ENCODE assay signal across 28 cellular contexts in the genomic region with DNA sequence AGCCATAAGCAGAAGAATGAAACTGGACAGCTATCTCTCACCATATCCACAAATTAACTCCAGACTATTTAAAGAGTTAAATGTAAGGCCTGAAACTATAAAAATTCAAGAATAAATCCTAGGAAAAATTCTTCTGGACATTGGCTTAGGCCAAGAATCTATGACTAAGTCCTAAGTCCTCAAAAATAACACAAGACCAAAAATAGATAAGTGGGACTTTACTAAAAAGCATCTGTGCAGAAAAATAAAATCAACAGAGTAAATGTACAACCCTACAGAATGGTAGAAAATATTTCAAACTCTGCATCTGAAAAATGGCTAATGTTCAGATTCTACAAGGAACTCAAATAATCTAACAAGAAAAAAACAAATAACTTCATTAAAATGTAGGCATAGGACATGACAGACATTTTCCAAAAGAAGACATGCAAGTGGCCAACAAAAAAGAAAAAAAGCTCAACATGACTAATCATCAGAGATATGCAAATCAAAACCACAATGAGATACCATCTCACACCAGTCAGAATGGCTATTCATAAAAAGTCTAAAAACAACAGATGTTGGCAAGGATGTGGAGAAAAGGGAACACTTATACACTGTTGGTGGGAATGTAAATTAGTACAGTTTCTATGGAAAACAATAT.
A peak's percentile ranks its signal among the peaks of the same experiment; 100 is the strongest.
DNase-seq lines count a peak whose midpoint lies in the region; ATAC-seq and TF ChIP-seq lines count a peak whose summit lies in the region.
"Had no signal": no experiment of that assay in that cellular context is flagged by ENCODE, and none has a peak within 500 bp of the region (broad histone marks: within the 10 kb centered on the region; RNA-seq: fewer than 3 reads in every experiment).

No MANE protein-coding gene starts in this region.

- H2AFZ ChIP-seq in SK-N-SH (ENCODE audit: low read depth): no peak overlapping the region
- H2AFZ ChIP-seq: hepatocyte had no signal

- H3K36me3 Mint-ChIP-seq in CD8-positive, alpha-beta T cell: no peaks in the 10 kb centered on the region
- H3K36me3 Mint-ChIP-seq in immature natural killer cell: no peaks in the 10 kb centered on the region
- H3K36me3 Mint-ChIP-seq: naive B cell had no signal

- no peak overlapping the region for H3K4me3 ChIP-seq in SK-N-SH (ENCODE audit: low read depth in 2 of 2, low read length in 1 of 2)
- H3K4me3 ChIP-seq in SJSA1: no peak overlapping the region
- no peak overlapping the region for H3K4me3 ChIP-seq in CD8-positive, alpha-beta T cell (ENCODE audit: low read depth, low read length)
- H3K4me3 ChIP-seq: esophagus muscularis mucosa, GM12878, hepatocyte, lower lobe of right lung had no signal

- no peaks in the 10 kb centered on the region for H3K9me3 ChIP-seq in SK-N-SH
- no peaks in the 10 kb centered on the region for H3K9me3 ChIP-seq in SJSA1 (replicated peaks)
- H3K9me3 ChIP-seq in CD8-positive, alpha-beta T cell (ENCODE audit: low read length): no peaks in the 10 kb centered on the region
- H3K9me3 ChIP-seq: esophagus muscularis mucosa, lower lobe of right lung had no signal

- H3K4me2 ChIP-seq in SK-N-SH: no peak overlapping the region
- H3K4me2 ChIP-seq: hepatocyte had no signal

- H3K27me3 ChIP-seq in SK-N-SH (ENCODE audit: insufficient read depth) (no peaks in the 10 kb centered on the region), SJSA1 (replicated peaks) (no peaks in the 10 kb centered on the region; the same call in 1 of the 2 replicates)
- no peaks in the 10 kb centered on the region for H3K27me3 ChIP-seq in CD8-positive, alpha-beta T cell (ENCODE audit: insufficient read depth, low read length)
- H3K27me3 ChIP-seq: esophagus muscularis mucosa, hepatocyte had no signal

- peaks cover 4% of the 10 kb centered on the region for H3K27me3 Mint-ChIP-seq in stimulated activated naive CD8-positive, alpha-beta T cell treated with anti-CD3 and anti-CD28 coated beads, Interleukin-15, amount 100 ng/mL, for 72 hours
- H3K27me3 Mint-ChIP-seq in CD8-positive, alpha-beta T cell (ENCODE audit: low read depth): no peaks in the 10 kb centered on the region
- peaks cover 0 to 3% (median 0%) of the 10 kb centered on the region in 3 donors for H3K27me3 Mint-ChIP-seq in immature natural killer cell (ENCODE audit: low read depth in 3 of 3)
- H3K27me3 Mint-ChIP-seq: naive B cell had no signal

- no peak overlapping the region for H3K27ac Mint-ChIP-seq in stimulated activated naive CD8-positive, alpha-beta T cell treated with anti-CD3 and anti-CD28 coated beads, Interleukin-15, amount 100 ng/mL, for 72 hours
- no peak overlapping the region for H3K27ac Mint-ChIP-seq in CD8-positive, alpha-beta T cell
- H3K27ac Mint-ChIP-seq in immature natural killer cell: no peak overlapping the region
- H3K27ac Mint-ChIP-seq: activated T-helper 2 cell treated with anti-CD3 and anti-CD28 coated beads, Interferon-gamma antibody, Interleukin-2, Interleukin-4, amounts not matched to agents 10 μg/mL and 5 μg/mL and 100 μg/mL, durations not matched to agents 14 hours and 24 hours and 36 hours; naive B cell; T-helper 2 cell treated with Interferon-gamma antibody and Interleukin-4, amounts not matched to agents 5 μg/mL and 100 μg/mL, for 36 hours had no signal

- POLR2A ChIA-PET in SK-N-SH (lab: Yijun Ruan, JAX): no interaction called here
- POLR2A ChIA-PET in CD8-positive, alpha-beta T cell (lab: Charles Lee): no interaction called here

- no peaks in the 10 kb centered on the region for H3K79me2 ChIP-seq in SK-N-SH (ENCODE audit: insufficient read depth)
- H3K79me2 ChIP-seq: hepatocyte had no signal

- 0 out of 2 replicates have a peak, but pooled peaks cover 4% of the 10 kb centered on the region for H3K9me2 ChIP-seq in SK-N-SH

- no peak overlapping the region for H3K9ac ChIP-seq in SK-N-SH

- no peak for TF ChIP-seq CTCF in SK-N-SH (IDR thresholded peaks at IDR 0.05)
- TF ChIP-seq CTCF in CD8-positive, alpha-beta T cell (IDR thresholded peaks at IDR 0.05): no peak

- H3F3A ChIP-seq in SK-N-SH (replicated peaks; ENCODE audit: insufficient read depth): peaks cover 9% of the 10 kb centered on the region

- no peak overlapping the region for H3K4me3 Mint-ChIP-seq in stimulated activated naive CD8-positive, alpha-beta T cell treated with anti-CD3 and anti-CD28 coated beads, Interleukin-15, amount 100 ng/mL, for 72 hours
- no peak overlapping the region for H3K4me3 Mint-ChIP-seq in CD8-positive, alpha-beta T cell
- H3K4me3 Mint-ChIP-seq in immature natural killer cell: no peak overlapping the region
- H3K4me3 Mint-ChIP-seq: naive B cell; T-helper 2 cell treated with Interferon-gamma antibody and Interleukin-4, amounts not matched to agents 5 μg/mL and 100 μg/mL, for 36 hours had no signal

- H3K27ac ChIP-seq in SK-N-SH (ENCODE audit: low read depth in 2 of 2, low read length in 1 of 2) (peak overlapping the region in 1 of 2 experiments; percentile 41; a peak in 2 of 4 replicates), SJSA1 (peak overlapping the region; percentile 21; the same call in 1 of the 2 replicates)
- no peak overlapping the region for H3K27ac ChIP-seq in CD8-positive, alpha-beta T cell (ENCODE audit: low read depth, low read length)
- H3K27ac ChIP-seq: esophagus muscularis mucosa, hepatocyte, lower lobe of right lung had no signal

- intact Hi-C loops in CD8-positive, alpha-beta T cell (cut with DNase I, micrococcal nuclease): no loop called here

- no peak for TF ChIP-seq RAD21 in SK-N-SH (IDR thresholded peaks at IDR 0.05; ENCODE audit: low read length)

- H3K4me1 ChIP-seq in SK-N-SH (ENCODE audit: control insufficient read depth in 1 of 2, insufficient read depth in 2 of 2, low read depth in 1 of 2, low read length in 1 of 2) (no peaks in the 10 kb centered on the region), SJSA1 (replicated peaks) (peaks cover 12% of the 10 kb centered on the region)
- H3K4me1 ChIP-seq in CD8-positive, alpha-beta T cell (ENCODE audit: insufficient read depth, low read length): no peaks in the 10 kb centered on the region
- H3K4me1 ChIP-seq: esophagus muscularis mucosa, lower lobe of right lung had no signal

- CTCF ChIA-PET in SK-N-SH (lab: Yijun Ruan, JAX): no interaction called here
- CTCF ChIA-PET in CD8-positive, alpha-beta T cell (lab: Charles Lee): no interaction called here

- no peak for ATAC-seq in SK-N-SH treated with all-trans-retinoic acid at 6 μM for 48 hours
- ATAC-seq in stimulated activated naive CD8-positive, alpha-beta T cell treated with anti-CD3 and anti-CD28 coated beads, Interleukin-15, amount 100 ng/mL, for 72 hours: peak; percentile 50
- no peak for ATAC-seq in CD8-positive, alpha-beta T cell
- ATAC-seq: GM12878, HCT116, lower lobe of right lung, sciatic nerve had no signal

- H3K4me1 Mint-ChIP-seq in stimulated activated naive CD8-positive, alpha-beta T cell treated with anti-CD3 and anti-CD28 coated beads, Interleukin-15, amount 100 ng/mL, for 72 hours: peaks cover 26% of the 10 kb centered on the region
- H3K4me1 Mint-ChIP-seq in CD8-positive, alpha-beta T cell (ENCODE audit: low read depth): no peaks in the 10 kb centered on the region
- peaks cover 6 to 8% of the 10 kb centered on the region in 2 donors for H3K4me1 Mint-ChIP-seq in immature natural killer cell
- H3K4me1 Mint-ChIP-seq: naive B cell had no signal

- H4K20me1 ChIP-seq in SK-N-SH (ENCODE audit: insufficient read depth): no peaks in the 10 kb centered on the region

- no peak for TF ChIP-seq EP300 in SK-N-SH (IDR thresholded peaks at IDR 0.05; ENCODE audit: borderline replicate concordance in 1 of 2, low read depth in 1 of 2, low read length in 1 of 2)

- peaks cover 9 to 11% of the 10 kb centered on the region in 2 donors for H3K9me3 Mint-ChIP-seq in stimulated activated naive CD8-positive, alpha-beta T cell treated with anti-CD3 and anti-CD28 coated beads, Interleukin-15, amount 100 ng/mL, for 72 hours
- H3K9me3 Mint-ChIP-seq in CD8-positive, alpha-beta T cell: no peaks in the 10 kb centered on the region
- peaks cover 0 to 2% (median 0%) of the 10 kb centered on the region in 6 donors for H3K9me3 Mint-ChIP-seq in immature natural killer cell
- H3K9me3 Mint-ChIP-seq: activated T-helper 2 cell treated with anti-CD3 and anti-CD28 coated beads, Interferon-gamma antibody, Interleukin-2, Interleukin-4, amounts not matched to agents 10 μg/mL and 5 μg/mL and 100 μg/mL, durations not matched to agents 14 hours and 24 hours and 36 hours; T-helper 2 cell treated with Interferon-gamma antibody and Interleukin-4, amounts not matched to agents 5 μg/mL and 100 μg/mL, for 36 hours had no signal

- no peaks in the 10 kb centered on the region for H3K36me3 ChIP-seq in SK-N-SH (replicated peaks in 1 of 2; ENCODE audit: control insufficient read depth in 1 of 2, insufficient read depth in 2 of 2, low read length in 1 of 2)
- H3K36me3 ChIP-seq in SJSA1: no peaks in the 10 kb centered on the region
- no peaks in the 10 kb centered on the region for H3K36me3 ChIP-seq in CD8-positive, alpha-beta T cell (ENCODE audit: insufficient read depth, low read length)
- H3K36me3 ChIP-seq: esophagus muscularis mucosa, lower lobe of right lung had no signal

- DNase-seq in SK-N-SH (no peak), SJSA1 (ENCODE audit: low read depth in 1 of 2, low spot score in 2 of 2) (peak in 1 of 2 experiments; percentile 53), fibroblast of gingiva (ENCODE audit: low read depth) (peak; percentile 15), immature natural killer cell (no peak), HT-29 (ENCODE audit: low spot score) (no peak)
- DNase-seq in stimulated activated naive CD8-positive, alpha-beta T cell treated with anti-CD3 and anti-CD28 coated beads, Interleukin-15, amount 100 ng/mL, for 72 hours: no peak
- DNase-seq in CD8-positive, alpha-beta T cell: no peak
- DNase-seq: activated CD4-positive, CD25-positive, alpha-beta regulatory T cell; activated CD8-positive, alpha-beta memory T cell treated with anti-CD3 and anti-CD28 coated beads for 24 hours; cerebellar nuclear complex; DMS153; effector CD8-positive, alpha-beta T cell; IMR-90; lower lobe of right lung; MM.1S; naive B cell; NCI-H1694; NCI-H82; OCI-M1; stimulated activated naive CD4-positive, alpha-beta T cell treated with Interleukin-2 at 50 U/mL for 16 hours had no signal

TF ChIP-seq in SK-N-SH, 30 proteins besides CTCF, POLR2A, EP300 and RAD21 (continues in another document):
- TF ChIP-seq JUND (IDR thresholded peaks at IDR 0.05): peak; percentile 20; the same call in 1 of the 2 replicates

TF ChIP-seq in SK-N-SH treated with all-trans-retinoic acid at 6 μM for 48 hours, 23 proteins besides CTCF, POLR2A, EP300 and RAD21 (continues in another document):
- no peak for TF ChIP-seq ESRRG (CRISPR knock-in tag; IDR thresholded peaks at IDR 0.05)
- no peak for TF ChIP-seq PPARA (CRISPR knock-in tag; IDR thresholded peaks at IDR 0.05; ENCODE audit: borderline replicate concordance)
